9 cellular contexts compared by ENCODE assay signal in the genomic region with DNA sequence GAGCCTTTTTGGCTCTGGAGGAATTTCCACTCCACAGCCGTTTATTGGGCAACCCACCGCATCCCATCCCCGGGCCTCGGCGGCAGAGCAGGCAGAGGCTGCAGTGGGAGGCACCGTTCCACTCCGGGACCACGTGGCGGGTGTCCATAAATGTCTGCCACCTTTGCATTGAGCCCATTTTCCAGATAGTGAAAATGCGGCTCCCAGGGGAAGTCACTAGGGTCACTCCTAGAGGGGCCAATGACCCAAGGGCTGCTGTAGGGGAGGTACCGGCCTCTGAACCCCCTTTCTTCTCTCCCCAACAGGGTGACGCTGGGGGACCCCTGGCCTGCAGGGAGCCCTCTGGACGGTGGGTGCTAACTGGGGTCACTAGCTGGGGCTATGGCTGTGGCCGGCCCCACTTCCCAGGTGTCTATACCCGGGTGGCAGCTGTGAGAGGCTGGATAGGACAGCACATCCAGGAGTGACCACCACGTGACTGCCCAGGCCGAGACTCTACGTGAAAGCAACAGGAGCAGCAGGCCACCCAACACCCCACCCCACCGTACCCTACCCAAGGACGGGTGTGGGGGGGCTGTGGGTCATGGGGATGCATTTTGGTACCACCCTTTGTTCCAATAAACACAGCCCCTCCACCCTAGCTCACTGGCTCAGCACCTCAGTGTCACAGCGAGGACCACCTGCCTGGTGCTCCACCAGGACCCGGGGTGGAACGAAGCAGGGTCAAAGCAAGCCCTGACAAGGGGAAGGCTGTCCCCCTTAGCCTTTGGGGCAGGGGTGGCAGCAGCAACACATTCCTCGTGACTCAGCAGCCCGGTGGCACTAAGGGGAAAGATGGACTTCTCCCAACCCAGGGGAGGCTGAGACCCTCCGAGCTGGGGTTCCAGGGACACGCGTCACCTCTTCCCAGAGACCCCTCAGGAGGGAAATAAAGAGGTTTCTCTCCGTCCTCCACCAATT. TPM values are rescaled to one million over a fixed set of nuclear protein-coding genes. Genes with fewer than 3 reads are reported as not detected.
DNase-seq lines count a peak whose midpoint lies in the region; ATAC-seq, FAIRE-seq and TF ChIP-seq lines count a peak whose summit lies in the region.
"Had no signal": no experiment of that assay in that cellular context is flagged by ENCODE, and none has a peak within 500 bp of the region (broad histone marks: within the 10 kb centered on the region; RNA-seq: fewer than 3 reads in every experiment).

No MANE protein-coding gene starts in this region.

- no peaks in the 10 kb centered on the region for H4K20me1 ChIP-seq in DOHH2 (ENCODE audit: control insufficient read depth, insufficient read depth, low read depth, low read length)
- H4K20me1 ChIP-seq in OCI-LY7 (ENCODE audit: insufficient read depth, low read length), result 0 out of 2 replicates have a peak, but pooled peaks cover 8% of the 10 kb centered on the region

- H3K9me2 ChIP-seq in DOHH2 (replicated peaks; ENCODE audit: control insufficient read depth, low read length), result no peaks in the 10 kb centered on the region
- no peaks in the 10 kb centered on the region for H3K9me2 ChIP-seq in OCI-LY7 (ENCODE audit: insufficient read depth, low read length)

- H3K79me2 ChIP-seq in DOHH2 (ENCODE audit: control insufficient read depth, low read length), result peaks cover 50% of the 10 kb centered on the region
- peaks cover 23% of the 10 kb centered on the region for H3K79me2 ChIP-seq in OCI-LY7 (ENCODE audit: insufficient read depth, low read depth, low read length)

- H3F3A ChIP-seq in DOHH2 (ENCODE audit: control insufficient read depth, insufficient read depth), result peaks cover 10% of the 10 kb centered on the region

- H3K36me3 ChIP-seq in DOHH2 (ENCODE audit: control insufficient read depth, low read length) (peaks cover 51% of the 10 kb centered on the region), OCI-LY7 (ENCODE audit: insufficient read depth, low read length) (peaks cover 62% of the 10 kb centered on the region), pancreas (no peaks in the 10 kb centered on the region)

- no peak for FAIRE-seq in pancreas (lab: Jason Lieb, UNC)

- ATAC-seq in pancreas (no peak), HG03159 (IDR thresholded peaks at IDR 0.05; ENCODE audit: unreplicated experiment) (no peak)

- H3K4me1 ChIP-seq in DOHH2 (ENCODE audit: control insufficient read depth, low read length), result peaks cover 17% of the 10 kb centered on the region
- H3K4me1 ChIP-seq in OCI-LY7 (ENCODE audit: insufficient read depth, low read length, poor library complexity, severe bottlenecking), result peaks cover 21% of the 10 kb centered on the region
- H3K4me1 ChIP-seq in pancreas, result peaks cover 5 to 24% (median 7%) of the 10 kb centered on the region in 3 donors

- CTCF ChIA-PET in OCI-LY7 (lab: Charles Lee; ENCODE audit: unreplicated experiment), result no interaction called here

- DNase-seq in OCI-LY7 (ENCODE audit: low spot score) (no peak), epithelial cell of esophagus (ENCODE audit: low read depth) (no peak), pancreas (peak in 2 of 6 donors; percentile 36 to 71), EL (no peak), Kasumi-1 (lab: John Stamatoyannopoulos, UW) (no peak)
- no peak for DNase-seq in activated CD4-positive, CD25-positive, alpha-beta regulatory T cell treated with anti-CD3 and anti-CD28 coated beads, Interleukin-2, amount 50 U/mL, for 72 hours
- DNase-seq: NCI-H510A had no signal

- H3K27ac ChIP-seq in DOHH2 (ENCODE audit: low read depth, low read length), result no peak overlapping the region
- H3K27ac ChIP-seq in OCI-LY7 (ENCODE audit: low read depth, low read length, poor library complexity, severe bottlenecking), result peak overlapping the region; percentile 75
- no peak overlapping the region for H3K27ac ChIP-seq in pancreas

- H3K27me3 ChIP-seq in DOHH2 (ENCODE audit: control insufficient read depth, low read length), result no peaks in the 10 kb centered on the region
- no peaks in the 10 kb centered on the region for H3K27me3 ChIP-seq in pancreas

- intact Hi-C loops in OCI-LY7 (cut with micrococcal nuclease; ENCODE audit: unreplicated experiment), result no loop called here
- intact Hi-C loops in pancreas (cut with DNase I), result no loop called here

- no TSS peak for BruUV-seq in OCI-LY7 (replicated peaks; lab: Mats Ljungman, UMichigan)

- H3K9me3 ChIP-seq in DOHH2 (ENCODE audit: control insufficient read depth, insufficient read depth, low read length), result no peaks in the 10 kb centered on the region
- no peaks in the 10 kb centered on the region for H3K9me3 ChIP-seq in OCI-LY7 (ENCODE audit: low read length)
- no peaks in the 10 kb centered on the region for H3K9me3 ChIP-seq in pancreas

- H3K4me2 ChIP-seq in DOHH2 (ENCODE audit: low read length) (peak overlapping the region; percentile 81), OCI-LY7 (ENCODE audit: low read length) (peak overlapping the region; percentile 89)

- 47 to 68% methylated on average over 29 of the region's 29 CpGs for WGBS in pancreas, 2 donors

- POLR2A ChIA-PET in OCI-LY7 (lab: Charles Lee), result no interaction called here

- H2AFZ ChIP-seq in OCI-LY7 (ENCODE audit: low read length), result no peak overlapping the region

- H3K4me3 ChIP-seq in DOHH2 (ENCODE audit: low read length), result peak overlapping the region; percentile 96
- peak overlapping the region; percentile 99 for H3K4me3 ChIP-seq in OCI-LY7 (ENCODE audit: low read depth, low read length, poor library complexity, severe bottlenecking)
- peak overlapping the region; percentile 81 for H3K4me3 ChIP-seq in epithelial cell of esophagus (ENCODE audit: low read length)
- peak overlapping the region; percentile 80 to 92 (median 86) for H3K4me3 ChIP-seq in pancreas

- no peak for TF ChIP-seq CTCF in DOHH2 (IDR thresholded peaks at IDR 0.05; ENCODE audit: low read depth, low read length, poor library complexity, severe bottlenecking)
- no peak for TF ChIP-seq CTCF in OCI-LY7 (conservative IDR thresholded peaks at IDR 0.05; ENCODE audit: low read length)
- TF ChIP-seq CTCF in epithelial cell of esophagus (IDR thresholded peaks at IDR 0.05; ENCODE audit: insufficient read depth, low read depth, low read length, missing control alignments), result no peak
- TF ChIP-seq CTCF in pancreas (IDR thresholded peaks at IDR 0.05), result no peak

RNA-seq across cellular contexts. Expression of a gene that starts 1.5 kb away (rescaled TPM):
- total RNA-seq in OCI-LY7 (2014; rRNA removed; shearing (Covaris generic)), result 55.4 and 60.0 TPM in 2 replicates
- 95.3 and 120 TPM in 2 replicates for total RNA-seq in OCI-LY7 (2022)
- 10 to 100 TPM; 37.7 to 71.8 (median 48.2) TPM for total RNA-seq in pancreas
- polyA plus RNA-seq in pancreas, result 10 to 100 TPM; 43.3 to 51.7 TPM

RNA-seq across cellular contexts. Expression of a gene that starts 30.9 kb away (rescaled TPM):
- 141 and 150 TPM in 2 replicates for total RNA-seq in OCI-LY7 (2014; rRNA removed; shearing (Covaris generic))
- total RNA-seq in OCI-LY7 (2022) (113 and 117 TPM in 2 replicates), pancreas (10 to 100 TPM in 3 of 6 donors, 1 to 10 TPM in 3; 3.9 to 14.8 (median 9.7) TPM)
- polyA plus RNA-seq in pancreas, result 10 to 100 TPM in 1 of 2 donors, 1 to 10 TPM in 1; 5.2 to 11.9 TPM

RNA-seq across cellular contexts. Expression of a gene that starts 50.0 kb away (rescaled TPM):
- 98.4 and 102 TPM in 2 replicates for total RNA-seq in OCI-LY7 (2014; rRNA removed; shearing (Covaris generic))
- total RNA-seq in OCI-LY7 (2022) (36.5 and 40.5 TPM in 2 replicates), pancreas (10 to 100 TPM; 20.4 to 58.8 (median 42.3) TPM)
- 100 to 1,000 TPM; 182 to 237 TPM for polyA plus RNA-seq in pancreas

Comparison
In these comparisons a context has a peak if more than half of its experiments do, and no peak if none do; other contexts are left out.
1. RNA of a gene that starts 30.9 kb away (total RNA-seq): 113 to 150 TPM in OCI-LY7; 3.9 to 14.8 TPM in pancreas; every median in the first group is over 4 times any median in the second.
2. Peak in every context shown above with its lines, with median percentiles within 50 percentile points of each other: H3K4me3 ChIP-seq.